1 cellular context compared by ENCODE assay signal in genomic region chr21:36235058-36235582, GRCh38.
TF ChIP-seq lines count a peak whose summit lies in the region.

No MANE protein-coding gene starts in this region.

TF ChIP-seq in HepG2, 621 proteins besides CTCF, POLR2A, EP300 and RAD21 (continued from another document and continues in another):
- TF ChIP-seq CENPBD1 (CRISPR knock-in tag; IDR thresholded peaks at IDR 0.05; ENCODE audit: borderline replicate concordance, low read depth) (no peak), ZNF841 (CRISPR knock-in tag; IDR thresholded peaks at IDR 0.05; ENCODE audit: borderline replicate concordance) (no peak), ZNF558 (CRISPR knock-in tag; IDR thresholded peaks at IDR 0.05; ENCODE audit: borderline replicate concordance) (no peak), ZNF672 (CRISPR knock-in tag; IDR thresholded peaks at IDR 0.05) (no peak), NCOA5 (CRISPR knock-in tag; IDR thresholded peaks at IDR 0.05) (no peak), E2F5 (CRISPR knock-in tag; conservative IDR thresholded peaks at IDR 0.05) (no peak), AGO2 (optimal IDR thresholded peaks at IDR 0.05; ENCODE audit: low read depth, low read length) (no peak), IKZF5 (CRISPR knock-in tag; IDR thresholded peaks at IDR 0.05) (peak; percentile 93), SNAPC5 (CRISPR knock-in tag; IDR thresholded peaks at IDR 0.05; ENCODE audit: borderline replicate concordance) (no peak), MTA1 (CRISPR knock-in tag; IDR thresholded peaks at IDR 0.05; ENCODE audit: borderline replicate concordance) (peak; percentile 47; the same call in 1 of the 2 replicates), PHF8 (CRISPR knock-in tag; IDR thresholded peaks at IDR 0.05) (0 out of 2 replicates have a peak, but pooled peaks have one; percentile 21), GATA4 (IDR thresholded peaks at IDR 0.05; ENCODE audit: borderline replicate concordance, low read depth) (peak; percentile 98), ZSCAN9 (CRISPR knock-in tag; IDR thresholded peaks at IDR 0.05; ENCODE audit: borderline replicate concordance) (peak; percentile 81; the same call in 1 of the 2 replicates), ZNF589 (CRISPR knock-in tag; conservative IDR thresholded peaks at IDR 0.05) (no peak), THYN1 (CRISPR knock-in tag; IDR thresholded peaks at IDR 0.05; ENCODE audit: borderline replicate concordance, low read depth) (no peak), ZNF609 (CRISPR knock-in tag; IDR thresholded peaks at IDR 0.05; ENCODE audit: borderline replicate concordance) (peak; percentile 98), ZNF616 (CRISPR knock-in tag; IDR thresholded peaks at IDR 0.05; ENCODE audit: low read depth) (no peak), PRDM4 (CRISPR knock-in tag; IDR thresholded peaks at IDR 0.05; ENCODE audit: borderline replicate concordance) (peak; percentile 39; the same call in 1 of the 2 replicates), HNRNPL (IDR thresholded peaks at IDR 0.05; ENCODE audit: low read depth, low read length) (no peak), ZNF256 (CRISPR knock-in tag; conservative IDR thresholded peaks at IDR 0.05) (no peak), ZNF224 (CRISPR knock-in tag; IDR thresholded peaks at IDR 0.05) (no peak), SMAD9 (CRISPR knock-in tag; IDR thresholded peaks at IDR 0.05) (no peak), PHF20 (CRISPR knock-in tag; IDR thresholded peaks at IDR 0.05) (no peak), ZNF383 (CRISPR knock-in tag; IDR thresholded peaks at IDR 0.05; ENCODE audit: borderline replicate concordance) (no peak), NAIF1 (CRISPR knock-in tag; IDR thresholded peaks at IDR 0.05; ENCODE audit: borderline replicate concordance) (no peak), ZNF607 (CRISPR knock-in tag; IDR thresholded peaks at IDR 0.05; ENCODE audit: borderline replicate concordance) (no peak), EED (CRISPR knock-in tag; IDR thresholded peaks at IDR 0.05) (no peak), ZMAT3 (CRISPR knock-in tag; conservative IDR thresholded peaks at IDR 0.05) (no peak), POLR2AphosphoS2 (IDR thresholded peaks at IDR 0.05; ENCODE audit: low read depth, low read length) (no peak), JDP2 (CRISPR knock-in tag; IDR thresholded peaks at IDR 0.05; ENCODE audit: borderline replicate concordance) (no peak), ZNF784 (CRISPR knock-in tag; IDR thresholded peaks at IDR 0.05; ENCODE audit: borderline replicate concordance) (no peak), ISL2 (CRISPR knock-in tag; IDR thresholded peaks at IDR 0.05) (peak; percentile 94), ZNF160 (CRISPR knock-in tag; IDR thresholded peaks at IDR 0.05) (no peak), HMGXB4 (CRISPR knock-in tag; IDR thresholded peaks at IDR 0.05; ENCODE audit: borderline replicate concordance in 1 of 2, low read depth in 1 of 2) (peak; percentile 31 to 58; a peak in 1 of 4 replicates), ZNF326 (CRISPR knock-in tag; IDR thresholded peaks at IDR 0.05; ENCODE audit: borderline replicate concordance) (no peak), ZSCAN20 (CRISPR knock-in tag; IDR thresholded peaks at IDR 0.05; ENCODE audit: borderline replicate concordance) (no peak), TFE3 (CRISPR knock-in tag; IDR thresholded peaks at IDR 0.05) (no peak), MIER2 (CRISPR knock-in tag; IDR thresholded peaks at IDR 0.05) (peak; percentile 61; the same call in 1 of the 2 replicates), DR1 (CRISPR knock-in tag; IDR thresholded peaks at IDR 0.05) (no peak), FLYWCH1 (CRISPR knock-in tag; IDR thresholded peaks at IDR 0.05) (no peak), CBX5 (CRISPR knock-in tag; IDR thresholded peaks at IDR 0.05; ENCODE audit: borderline replicate concordance) (no peak), ZNF747 (CRISPR knock-in tag; IDR thresholded peaks at IDR 0.05; ENCODE audit: borderline replicate concordance) (no peak), ZBTB10 (CRISPR knock-in tag; IDR thresholded peaks at IDR 0.05; ENCODE audit: borderline replicate concordance) (0 out of 2 replicates have a peak, but pooled peaks have one; percentile 23), TOE1 (CRISPR knock-in tag; IDR thresholded peaks at IDR 0.05) (0 out of 2 replicates have a peak, but pooled peaks have one; percentile 10), ZNF121 (CRISPR knock-in tag; IDR thresholded peaks at IDR 0.05) (0 out of 2 replicates have a peak, but pooled peaks have one; percentile 32), CREB3 (CRISPR knock-in tag; IDR thresholded peaks at IDR 0.05) (no peak), ZSCAN21 (CRISPR knock-in tag; IDR thresholded peaks at IDR 0.05; ENCODE audit: borderline replicate concordance) (no peak), ZNF24 (IDR thresholded peaks at IDR 0.05) (no peak), ZNF724P (CRISPR knock-in tag; IDR thresholded peaks at IDR 0.05; ENCODE audit: borderline replicate concordance) (no peak), CHCHD3 (CRISPR knock-in tag; IDR thresholded peaks at IDR 0.05) (no peak)
